Comparison of ENCODE assay signal across 20 cellular contexts in the genomic region with DNA sequence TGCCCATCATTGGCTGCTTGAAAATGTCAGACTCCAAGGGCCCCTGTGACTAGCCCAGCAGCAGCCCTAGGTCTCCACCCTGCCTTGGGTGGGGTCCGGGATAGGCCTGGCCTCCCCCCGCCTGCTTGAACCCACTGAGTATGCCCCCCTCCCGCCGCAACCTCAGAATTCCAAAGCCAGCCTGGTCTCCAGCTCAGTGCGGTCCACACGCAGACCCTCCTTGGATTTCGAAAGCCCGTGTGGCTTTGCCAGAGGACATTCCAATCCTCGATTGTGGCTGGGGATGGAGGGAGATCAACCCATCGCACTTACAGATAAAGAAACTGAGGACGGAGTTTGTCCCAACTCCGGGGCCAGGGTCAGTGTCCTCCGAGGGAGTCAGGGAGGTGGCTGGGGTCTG. TPM values are rescaled to one million over a fixed set of nuclear protein-coding genes. Genes with fewer than 3 reads are reported as not detected.
A peak's percentile ranks its signal among the peaks of the same experiment; 100 is the strongest.
DNase-seq lines count a peak whose midpoint lies in the region; ATAC-seq, FAIRE-seq and TF ChIP-seq lines count a peak whose summit lies in the region.
"Had no signal": no experiment of that assay in that cellular context is flagged by ENCODE, and none has a peak within 500 bp of the region (broad histone marks: within the 10 kb centered on the region; RNA-seq: fewer than 3 reads in every experiment).

No MANE protein-coding gene starts in this region.

- CTCF ChIA-PET in HEK293 (lab: Yijun Ruan, JAX) (interaction anchor here (0.7 kb wide), 1 partner anchor 13 kb away, joined by 4 read pairs; no protein-coding TSS in a partner anchor), H1 (lab: Charles Lee; ENCODE audit: partially characterized antibody) (interaction anchor here (2.2 to 4.9 kb wide), 2 partner anchors 18 to 21 kb away, joined by 7 to 24 read pairs; no protein-coding TSS in a partner anchor)

- TF ChIP-seq POLR2A in H1 (IDR thresholded peaks at IDR 0.05; ENCODE audit: control extremely low read depth in 1 of 2, low read depth in 2 of 2, low read length in 2 of 2): no peak

- H2BK15ac ChIP-seq in H1 (ENCODE audit: low read length): no peak overlapping the region

- H3K79me1 ChIP-seq in H1 (ENCODE audit: low read depth, low read length): no peaks in the 10 kb centered on the region

- H3K56ac ChIP-seq in H1 (replicated peaks; ENCODE audit: insufficient read length, low read depth, low read length): no peak overlapping the region

- H3K14ac ChIP-seq in H1 (ENCODE audit: insufficient read length): no peak overlapping the region

- H2BK12ac ChIP-seq in H1 (ENCODE audit: low read depth, low read length): no peak overlapping the region

- no peak overlapping the region for H2BK20ac ChIP-seq in H1 (ENCODE audit: low read length)

- H3K4ac ChIP-seq in H1 (replicated peaks; ENCODE audit: insufficient read length, low read depth, low read length): no peak overlapping the region

- H3K4me1 ChIP-seq in HEK293 (ENCODE audit: control insufficient read depth, insufficient read depth, low read length): no peaks in the 10 kb centered on the region
- H3K4me1 ChIP-seq in H1 (replicated peaks in 1 of 4; ENCODE audit: control insufficient read depth in 3 of 4, insufficient read depth in 4 of 4, low read length in 3 of 4): peaks cover 0 to 17% (median 6%) of the 10 kb centered on the region in 4 experiments; a peak in 6 of 7 replicates
- peaks cover 10% of the 10 kb centered on the region for H3K4me1 ChIP-seq in neural progenitor cell

- TF ChIP-seq CTCF in HEK293 (tag by site-specific recombination; IDR thresholded peaks at IDR 0.05) (no peak), H1 (IDR thresholded peaks at IDR 0.05; ENCODE audit: control extremely low read depth in 1 of 3, insufficient read depth in 1 of 3, low read depth in 1 of 3, low read length in 3 of 3) (no peak), neural progenitor cell (IDR thresholded peaks at IDR 0.05) (no peak), HFFc6 (IDR thresholded peaks at IDR 0.05) (no peak)

- 63% methylated on average over 7 of the region's 13 CpGs; no CpG with 5 or more reads in 1 of the 2 experiments for WGBS in H1 (ENCODE audit: extremely low coverage in 1 of 2, insufficient coverage in 1 of 2, insufficient read length in 1 of 2, insufficient replicate concordance in 2 of 2, low coverage in 1 of 2, low lambda C conversion rate in 2 of 2, missing lambda C conversion rate in 1 of 2), 2 experiments

- H3K27ac ChIP-seq in HEK293 (ENCODE audit: extremely low read depth, low read depth, low read length) (no peak overlapping the region), H1 (ENCODE audit: low read depth, low read length) (no peak overlapping the region), neural progenitor cell (no peak overlapping the region)
- H3K27ac ChIP-seq: RWPE1, SJCRH30 had no signal

- no peak overlapping the region for H3K23ac ChIP-seq in H1 (ENCODE audit: insufficient read length)

- H3K4me2 ChIP-seq in H1 (ENCODE audit: insufficient read depth in 1 of 2, low read depth in 2 of 2, low read length in 2 of 2) (no peak overlapping the region), neural progenitor cell (no peak overlapping the region)

- no peaks in the 10 kb centered on the region for H3K36me3 Mint-ChIP-seq in neural progenitor cell
- H3K36me3 Mint-ChIP-seq in HFFc6 (ENCODE audit: low read depth): no peaks in the 10 kb centered on the region
- H3K36me3 Mint-ChIP-seq: CD4-positive, alpha-beta memory T cell had no signal

- POLR2A ChIA-PET in HEK293 (lab: Yijun Ruan, JAX): no interaction called here
- POLR2A ChIA-PET in H1 (lab: Charles Lee; ENCODE audit: partially characterized antibody): interaction anchor here (0.6 to 1.7 kb wide), 3 partner anchors 21 to 137 kb away, joined by 3 to 4 read pairs (median 3); no protein-coding TSS in a partner anchor

- no peak overlapping the region for H3K4me3 ChIP-seq in HEK293 (ENCODE audit: low read depth, low read length)
- H3K4me3 ChIP-seq in H1 (ENCODE audit: extremely low read depth in 1 of 4, insufficient read depth in 2 of 4, low read depth in 3 of 4, low read length in 4 of 4): no peak overlapping the region
- no peak overlapping the region for H3K4me3 ChIP-seq in neural progenitor cell

- no peak overlapping the region for H3K4me3 Mint-ChIP-seq in neural progenitor cell
- H3K4me3 Mint-ChIP-seq in HFFc6: no peak overlapping the region
- H3K4me3 Mint-ChIP-seq: CD4-positive, alpha-beta memory T cell had no signal

- H2AFZ ChIP-seq in H1 (ENCODE audit: low read length) (no peak overlapping the region), neural progenitor cell (replicated peaks) (no peak overlapping the region)

- H4K20me1 ChIP-seq in H1 (replicated peaks in 1 of 2; ENCODE audit: control insufficient read depth in 1 of 2, insufficient read depth in 2 of 2, low read length in 2 of 2): no peaks in the 10 kb centered on the region
- no peaks in the 10 kb centered on the region for H4K20me1 ChIP-seq in neural progenitor cell (ENCODE audit: low read depth)

- H3K9me3 Mint-ChIP-seq in neural progenitor cell (no peaks in the 10 kb centered on the region), HFFc6 (no peaks in the 10 kb centered on the region)

- H4K5ac ChIP-seq in H1 (ENCODE audit: insufficient read length, low read depth, low read length): no peak overlapping the region

- ATAC-seq in HG02642 (IDR thresholded peaks at IDR 0.05; ENCODE audit: poor library complexity, unreplicated experiment): no peak

- H2BK5ac ChIP-seq in H1 (ENCODE audit: low read depth, low read length): no peak overlapping the region; the same call in 1 of the 2 replicates

- H3K27me3 ChIP-seq in H1 (replicated peaks in 1 of 4; ENCODE audit: control insufficient read depth in 3 of 4, extremely low read depth in 1 of 4, insufficient read depth in 3 of 4, low read length in 3 of 4) (peaks cover 0 to 15% (median 7%) of the 10 kb centered on the region in 4 experiments; a peak in 5 of 7 replicates), neural progenitor cell (peaks cover 12% of the 10 kb centered on the region)

- H3K36me3 ChIP-seq in HEK293 (ENCODE audit: control insufficient read depth in 2 of 2, insufficient read depth in 1 of 2, low read length in 2 of 2) (no peaks in the 10 kb centered on the region), H1 (ENCODE audit: control insufficient read depth in 2 of 4, insufficient read depth in 4 of 4, low read length in 3 of 4) (no peaks in the 10 kb centered on the region), neural progenitor cell (no peaks in the 10 kb centered on the region)
- H3K36me3 ChIP-seq: SJCRH30 had no signal

- TF ChIP-seq EP300 in H1 (IDR thresholded peaks at IDR 0.05; ENCODE audit: borderline replicate concordance in 1 of 2, low read depth in 2 of 2, low read length in 2 of 2): no peak

- DNase-seq in AG08395 (ENCODE audit: low spot score) (peak; percentile 23), H1 (ENCODE audit: low read depth in 1 of 2, low spot score in 2 of 2) (no peak), neural progenitor cell (ENCODE audit: low spot score) (peak; percentile 53), NCI-H748 treated with DMSO at 0.1 percent for 48 hours (lab: John Stamatoyannopoulos, UW) (no peak), HFFc6 (no peak), dedifferentiated amniotic fluid mesenchymal stem cell (ENCODE audit: extremely low spot score) (no peak)
- DNase-seq: CD4-positive, alpha-beta memory T cell; DMS79 treated with DMSO at 0.1 percent for 48 hours; GOT3; NCI-H1436 treated with DMSO at 0.1 percent for 48 hours; NCI-H226; NCI-H526 treated with DMSO at 0.1 percent for 48 hours; NK-92 treated with Interleukin-12 subunit alpha and Interleukin-12 subunit beta, amount 100 ng/mL, for 24 hours had no signal

- peak overlapping the region; percentile 88 for H3K27ac Mint-ChIP-seq in neural progenitor cell
- H3K27ac Mint-ChIP-seq in HFFc6: no peak overlapping the region
- H3K27ac Mint-ChIP-seq: CD4-positive, alpha-beta memory T cell had no signal

- H2BK120ac ChIP-seq in H1 (replicated peaks; ENCODE audit: low read depth, low read length): no peak overlapping the region

- H3K9ac ChIP-seq in H1 (replicated peaks in 1 of 4; ENCODE audit: extremely low read depth in 1 of 4, low read depth in 3 of 4, low read length in 3 of 4) (no peak overlapping the region), neural progenitor cell (no peak overlapping the region)

- peak overlapping the region; percentile 65 for H4K91ac ChIP-seq in H1 (replicated peaks; ENCODE audit: insufficient read length, low read length)

- no peak overlapping the region; the same call in none of the 2 replicates for H4K8ac ChIP-seq in H1 (ENCODE audit: extremely low read depth, insufficient read depth, low read length)

- H3K27me3 Mint-ChIP-seq in neural progenitor cell (ENCODE audit: insufficient read depth, low read depth) (peaks cover 11% of the 10 kb centered on the region), HFFc6 (ENCODE audit: insufficient read depth) (peaks cover 15% of the 10 kb centered on the region)

- peaks cover 28% of the 10 kb centered on the region for H3F3A ChIP-seq in neural progenitor cell (ENCODE audit: low read depth)

- no peak for FAIRE-seq in H1 (lab: Jason Lieb, UNC)
- FAIRE-seq: D721Med, G401.6, GM12892 had no signal

- no peak overlapping the region for H2AK5ac ChIP-seq in H1 (ENCODE audit: low read depth, low read length)

- 0 out of 2 replicates have a peak overlapping the region, but pooled peaks have one; percentile 13 for H3K18ac ChIP-seq in H1 (ENCODE audit: extremely low read depth, low read length)

- H3K79me2 ChIP-seq in H1 (ENCODE audit: control insufficient read depth in 1 of 2, insufficient read depth in 2 of 2, low read length in 2 of 2) (no peaks in the 10 kb centered on the region), neural progenitor cell (ENCODE audit: low read depth) (no peaks in the 10 kb centered on the region)

- TF ChIP-seq RAD21 in H1 (IDR thresholded peaks at IDR 0.05 in 1 of 2, conservative IDR thresholded peaks at IDR 0.05 in 1 of 2; ENCODE audit: low read depth in 2 of 2, low read length in 2 of 2): no peak

- H3K4me1 Mint-ChIP-seq in neural progenitor cell (peaks cover 39% of the 10 kb centered on the region), HFFc6 (ENCODE audit: low read depth) (peaks cover 12% of the 10 kb centered on the region)

- H3K9me3 ChIP-seq in HEK293 (ENCODE audit: control insufficient read depth, insufficient read depth, low read depth, low read length): no peaks in the 10 kb centered on the region
- no peaks in the 10 kb centered on the region for H3K9me3 ChIP-seq in H1 (ENCODE audit: insufficient read depth in 2 of 2, low read depth in 1 of 2, low read length in 1 of 2)
- H3K9me3 ChIP-seq in neural progenitor cell (ENCODE audit: low read depth): no peaks in the 10 kb centered on the region
- H3K9me3 ChIP-seq: SJCRH30 had no signal

- no peaks in the 10 kb centered on the region for H3K23me2 ChIP-seq in H1 (ENCODE audit: low read depth, low read length)

RNA-seq across cellular contexts. Expression of gene DPEP1, which starts 6.4 kb away (rescaled TPM):
- total RNA-seq in H1 (2021; fragmentation: NEBNext Ultra II Directional; extraction: Animal tissue kit (Norgen Biotek cat#: 25700)): 2.5 and 3.1 TPM in 2 replicates
- 2.8 and 3.9 TPM in 2 replicates for polyA plus RNA-seq in H1 (2011; rRNA removed)
- 3.1 TPM for polyA plus RNA-seq in H1 (2011; cell fraction: cytosol; rRNA removed)
- 12.5 TPM for polyA plus RNA-seq in H1 (2011; cell fraction: nucleus; rRNA removed)
- 0.73 to 2.7 TPM (median 2.0 TPM) in 4 replicates for polyA plus RNA-seq in H1 (2012, experiment 1 of 2)
- polyA plus RNA-seq in H1 (2012, experiment 2 of 2): 1.3 TPM
- 5.7 TPM for polyA plus RNA-seq in H1 (2013, experiment 1 of 2)
- polyA plus RNA-seq in H1 (2013, experiment 2 of 2): 5.7 TPM
- polyA minus RNA-seq in H1 (2011; rRNA and poly(A)+ RNA removed): 1.1 and 1.7 TPM in 2 replicates
- polyA minus RNA-seq in H1 (2011; cell fraction: cytosol; rRNA and poly(A)+ RNA removed): 0.73 TPM
- 1.6 TPM for polyA minus RNA-seq in H1 (2011; cell fraction: nucleus; rRNA and poly(A)+ RNA removed)
- total RNA-seq in neural progenitor cell (ENCODE audit: low replicate concordance): 0.24 and 0.74 TPM in 2 replicates
- not detected for total RNA-seq in HFFc6 (2021; fragmentation: NEBNext Ultra II Directional; extraction: Animal tissue kit (Norgen Biotek cat#: 25700))
- total RNA-seq: CD4-positive, alpha-beta memory T cell had no signal
- polyA plus RNA-seq: CD4-positive, alpha-beta memory T cell had no signal

RNA-seq across cellular contexts. Expression of gene CHMP1A, which starts 37.6 kb away (rescaled TPM):
- total RNA-seq in H1 (2021; fragmentation: NEBNext Ultra II Directional; extraction: Animal tissue kit (Norgen Biotek cat#: 25700)): 64.4 and 73.5 TPM in 2 replicates
- polyA plus RNA-seq in H1 (2011; rRNA removed): 75.8 and 100 TPM in 2 replicates
- 104 TPM for polyA plus RNA-seq in H1 (2011; cell fraction: cytosol; rRNA removed)
- 118 TPM for polyA plus RNA-seq in H1 (2011; cell fraction: nucleus; rRNA removed)
- 46.2 to 73.1 TPM (median 70.6 TPM) in 4 replicates for polyA plus RNA-seq in H1 (2012, experiment 1 of 2)
- polyA plus RNA-seq in H1 (2012, experiment 2 of 2): 78.8 TPM
- 37.5 TPM for polyA plus RNA-seq in H1 (2013, experiment 1 of 2)
- polyA plus RNA-seq in H1 (2013, experiment 2 of 2): 38.9 TPM
- 48.7 and 52.9 TPM in 2 replicates for polyA minus RNA-seq in H1 (2011; rRNA and poly(A)+ RNA removed)
- 59.7 TPM for polyA minus RNA-seq in H1 (2011; cell fraction: cytosol; rRNA and poly(A)+ RNA removed)
- 30.2 TPM for polyA minus RNA-seq in H1 (2011; cell fraction: nucleus; rRNA and poly(A)+ RNA removed)
- total RNA-seq in neural progenitor cell (ENCODE audit: low replicate concordance): 34.6 and 78.5 TPM in 2 replicates
- 10 to 100 TPM; 85.6 to 93.1 (median 87.2) TPM for total RNA-seq in HFFc6 (2021; fragmentation: NEBNext Ultra II Directional; extraction: Animal tissue kit (Norgen Biotek cat#: 25700))

RNA-seq across cellular contexts. Expression of gene SPATA33, which starts 37.8 kb away (rescaled TPM):
- 13.5 and 16.9 TPM in 2 replicates for total RNA-seq in H1 (2021; fragmentation: NEBNext Ultra II Directional; extraction: Animal tissue kit (Norgen Biotek cat#: 25700))
- 5.4 and 8.4 TPM in 2 replicates for polyA plus RNA-seq in H1 (2011; rRNA removed)
- polyA plus RNA-seq in H1 (2011; cell fraction: cytosol; rRNA removed): 6.2 TPM
- polyA plus RNA-seq in H1 (2011; cell fraction: nucleus; rRNA removed): 7.4 TPM
- polyA plus RNA-seq in H1 (2012, experiment 1 of 2): 6.9 to 11.5 TPM (median 10.4 TPM) in 4 replicates
- 7.0 TPM for polyA plus RNA-seq in H1 (2012, experiment 2 of 2)
- polyA plus RNA-seq in H1 (2013, experiment 1 of 2): 14.6 TPM
- 15.6 TPM for polyA plus RNA-seq in H1 (2013, experiment 2 of 2)
- polyA minus RNA-seq in H1 (2011; rRNA and poly(A)+ RNA removed): 6.0 TPM in 2 replicates
- polyA minus RNA-seq in H1 (2011; cell fraction: cytosol; rRNA and poly(A)+ RNA removed): 11.2 TPM
- polyA minus RNA-seq in H1 (2011; cell fraction: nucleus; rRNA and poly(A)+ RNA removed): 8.0 TPM
- 9.3 and 14.1 TPM in 2 replicates for total RNA-seq in neural progenitor cell (ENCODE audit: low replicate concordance)
- 10 to 100 TPM in 1 of 6 experiments, 1 to 10 TPM in 5; 6.3 to 10.1 (median 7.8) TPM for total RNA-seq in HFFc6 (2021; fragmentation: NEBNext Ultra II Directional; extraction: Animal tissue kit (Norgen Biotek cat#: 25700))

RNA-seq across cellular contexts. Expression of gene CPNE7, which starts 44.3 kb away (rescaled TPM):
- 21.7 and 23.7 TPM in 2 replicates for total RNA-seq in H1 (2021; fragmentation: NEBNext Ultra II Directional; extraction: Animal tissue kit (Norgen Biotek cat#: 25700))
- 10.0 and 17.2 TPM in 2 replicates for polyA plus RNA-seq in H1 (2011; rRNA removed)
- polyA plus RNA-seq in H1 (2011; cell fraction: cytosol; rRNA removed): 14.5 TPM
- polyA plus RNA-seq in H1 (2011; cell fraction: nucleus; rRNA removed): 64.5 TPM
- polyA plus RNA-seq in H1 (2012, experiment 1 of 2): 18.4 to 21.5 TPM (median 20.9 TPM) in 4 replicates
- 9.1 TPM for polyA plus RNA-seq in H1 (2012, experiment 2 of 2)
- 11.5 TPM for polyA plus RNA-seq in H1 (2013, experiment 1 of 2)
- polyA plus RNA-seq in H1 (2013, experiment 2 of 2): 11.1 TPM
- 6.3 and 6.8 TPM in 2 replicates for polyA minus RNA-seq in H1 (2011; rRNA and poly(A)+ RNA removed)
- polyA minus RNA-seq in H1 (2011; cell fraction: cytosol; rRNA and poly(A)+ RNA removed): 10.2 TPM
- 9.5 TPM for polyA minus RNA-seq in H1 (2011; cell fraction: nucleus; rRNA and poly(A)+ RNA removed)
- 5.2 and 21.1 TPM in 2 replicates for total RNA-seq in neural progenitor cell (ENCODE audit: low replicate concordance)
- total RNA-seq in HFFc6 (2021; fragmentation: NEBNext Ultra II Directional; extraction: Animal tissue kit (Norgen Biotek cat#: 25700)): 10 to 100 TPM; 17.6 to 22.2 (median 19.3) TPM
- total RNA-seq: SJCRH30 had no signal

RNA-seq across cellular contexts. Expression of gene RPL13, which starts 59.4 kb away (rescaled TPM):
- total RNA-seq in H1 (2021; fragmentation: NEBNext Ultra II Directional; extraction: Animal tissue kit (Norgen Biotek cat#: 25700)): 2,162 and 2,205 TPM in 2 replicates
- 7,384 and 8,839 TPM in 2 replicates for polyA plus RNA-seq in H1 (2011; rRNA removed)
- 6,622 TPM for polyA plus RNA-seq in H1 (2011; cell fraction: cytosol; rRNA removed)
- polyA plus RNA-seq in H1 (2011; cell fraction: nucleus; rRNA removed): 4,056 TPM
- 2,424 to 3,736 TPM (median 3,320 TPM) in 4 replicates for polyA plus RNA-seq in H1 (2012, experiment 1 of 2)
- 5,566 TPM for polyA plus RNA-seq in H1 (2012, experiment 2 of 2)
- polyA plus RNA-seq in H1 (2013, experiment 1 of 2): 2,736 TPM
- 2,737 TPM for polyA plus RNA-seq in H1 (2013, experiment 2 of 2)
- 403 and 524 TPM in 2 replicates for polyA minus RNA-seq in H1 (2011; rRNA and poly(A)+ RNA removed)
- polyA minus RNA-seq in H1 (2011; cell fraction: cytosol; rRNA and poly(A)+ RNA removed): 1,899 TPM
- polyA minus RNA-seq in H1 (2011; cell fraction: nucleus; rRNA and poly(A)+ RNA removed): 1,945 TPM
- total RNA-seq in neural progenitor cell (ENCODE audit: low replicate concordance): 1,914 and 5,602 TPM in 2 replicates
- 1,000 to 10,000 TPM; 1,572 to 1,808 (median 1,628) TPM for total RNA-seq in HFFc6 (2021; fragmentation: NEBNext Ultra II Directional; extraction: Animal tissue kit (Norgen Biotek cat#: 25700))

Comparison
In these comparisons a context has a peak if more than half of its experiments do, and no peak if none do; other contexts are left out.
1. DNase-seq: peak in AG08395 (single experiment) and neural progenitor cell (single experiment); none in H1 (0 of 2), NCI-H748 treated with DMSO at 0.1 percent for 48 hours (single experiment), HFFc6 (single experiment) and dedifferentiated amniotic fluid mesenchymal stem cell (single experiment).